8 cellular contexts compared by ENCODE assay signal in the genomic region with DNA sequence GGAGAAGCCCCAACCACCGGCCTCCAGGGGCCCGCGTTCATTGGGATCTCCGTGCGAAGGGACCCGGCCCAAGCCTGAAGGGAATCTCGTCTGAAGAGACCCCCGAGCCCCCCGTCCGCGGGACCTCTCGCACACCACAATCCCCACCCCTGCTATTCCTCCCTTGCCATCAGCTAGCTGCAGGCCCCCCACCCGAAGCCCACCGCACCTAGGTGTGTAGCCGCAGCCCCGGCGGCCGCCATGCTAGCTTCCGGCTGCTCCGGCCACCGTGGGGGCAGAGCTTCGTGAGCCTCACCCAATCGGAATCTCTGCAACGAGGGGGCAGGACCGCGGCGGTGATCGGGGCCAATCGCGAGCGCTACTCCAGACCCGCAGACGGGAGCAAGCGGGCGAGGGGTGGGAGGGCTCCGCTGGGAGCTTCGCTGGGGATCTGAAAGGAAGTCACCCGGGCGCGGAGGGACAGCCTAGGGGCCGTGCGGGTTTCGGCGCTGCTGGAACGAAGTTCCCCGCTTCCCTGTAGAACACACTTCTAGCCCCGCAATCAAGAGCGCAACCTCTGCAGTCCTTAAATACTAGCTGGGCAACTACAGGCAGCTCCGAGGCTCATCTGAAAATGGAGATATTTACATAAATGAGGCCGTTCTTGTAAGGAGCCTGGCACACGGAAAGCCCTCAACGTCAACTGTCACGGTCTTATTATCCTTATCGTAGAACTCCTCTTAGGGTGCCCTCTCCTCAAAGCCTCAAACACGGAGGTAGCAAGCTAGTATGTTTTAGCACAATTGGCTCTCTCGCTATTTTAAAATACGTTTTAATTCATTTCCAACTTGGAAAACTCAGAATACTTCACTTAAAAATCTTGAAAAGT. TPM values are rescaled to one million over a fixed set of nuclear protein-coding genes. Genes with fewer than 3 reads are reported as not detected.
DNase-seq lines count a peak whose midpoint lies in the region; ATAC-seq and TF ChIP-seq lines count a peak whose summit lies in the region.

Gene PIGS, minus strand, starts transcription at position 270 of the 868 bp plus-strand sequence. Its CDS starts 28 bp downstream, at position 242.

- H3F3A ChIP-seq in GM23248 (ENCODE audit: insufficient read depth) = no peaks in the 10 kb centered on the region

- no peaks in the 10 kb centered on the region for H3K9me2 ChIP-seq in GM23248 (ENCODE audit: insufficient read depth)

- H3K4me3 ChIP-seq in DND-41 (ENCODE audit: low read depth in 1 of 2, low read length in 2 of 2) (peak within 1 kb of the TSS; percentile 93 to 100), GM23248 (peak within 1 kb of the TSS; percentile 80), fibroblast of lung (replicated peaks in 1 of 4; ENCODE audit: control extremely low read depth in 1 of 4, insufficient read depth in 1 of 4, low read depth in 3 of 4, low read length in 4 of 4) (peak within 1 kb of the TSS; percentile 80 to 94 (median 89))
- H3K4me3 ChIP-seq in naive thymus-derived CD4-positive, alpha-beta T cell (ENCODE audit: low read length) = peak within 1 kb of the TSS; percentile 78

- H3K9me3 ChIP-seq in DND-41 (ENCODE audit: insufficient read depth, low read length, severe bottlenecking) (no peaks in the 10 kb centered on the region), GM23248 (ENCODE audit: low read depth) (no peaks in the 10 kb centered on the region), fibroblast of lung (ENCODE audit: control insufficient read depth, insufficient read depth, low read depth, low read length) (no peaks in the 10 kb centered on the region)
- H3K9me3 ChIP-seq in naive thymus-derived CD4-positive, alpha-beta T cell (ENCODE audit: control insufficient read depth in 2 of 3, low read length in 3 of 3) = no peaks in the 10 kb centered on the region

- TF ChIP-seq CTCF in DND-41 (IDR thresholded peaks at IDR 0.05; ENCODE audit: borderline replicate concordance, extremely low read depth, low read length, poor library complexity, severe bottlenecking) = no peak
- no peak for TF ChIP-seq CTCF in RWPE1 (conservative IDR thresholded peaks at IDR 0.05; ENCODE audit: low read depth)
- TF ChIP-seq CTCF in fibroblast of lung (conservative IDR thresholded peaks at IDR 0.05 in 1 of 2, IDR thresholded peaks at IDR 0.05 in 1 of 2; ENCODE audit: low read depth in 1 of 2, low read length in 2 of 2) = no peak

- H3K27ac ChIP-seq in DND-41 (ENCODE audit: low read length) (peak within 1 kb of the TSS; percentile 84), GM23248 (0 out of 2 replicates have a peak within 1 kb of the TSS, but pooled peaks have one; percentile 3), RWPE1 (peak within 1 kb of the TSS; percentile 73), fibroblast of lung (ENCODE audit: insufficient read depth, low read length) (peak within 1 kb of the TSS; percentile 59)
- peak within 1 kb of the TSS; percentile 90 for H3K27ac ChIP-seq in naive thymus-derived CD4-positive, alpha-beta T cell (ENCODE audit: low read depth, low read length)

- in situ Hi-C loops in GM23248 (cut with MboI) = no loop called here

- H3K27me3 ChIP-seq in DND-41 (ENCODE audit: insufficient read depth, low read length, poor library complexity) = no peaks in the 10 kb centered on the region
- H3K27me3 ChIP-seq in GM23248 (replicated peaks; ENCODE audit: insufficient read depth) = no peaks in the 10 kb centered on the region
- H3K27me3 ChIP-seq in fibroblast of lung (ENCODE audit: control insufficient read depth, insufficient read depth, low read length) = no peaks in the 10 kb centered on the region
- no peaks in the 10 kb centered on the region for H3K27me3 ChIP-seq in naive thymus-derived CD4-positive, alpha-beta T cell (ENCODE audit: control insufficient read depth in 2 of 2, insufficient read depth in 2 of 2, low read length in 2 of 2)

- H3K36me3 Mint-ChIP-seq in activated T-helper 17 cell treated with anti-CD3 and anti-CD28 coated beads, Interleukin-2, amount 50 U/mL, for 72 hours (ENCODE audit: low read depth) = peaks cover 76% of the 10 kb centered on the region
- peaks cover 0 to 37% (median 8%) of the 10 kb centered on the region in 5 donors for H3K36me3 Mint-ChIP-seq in naive thymus-derived CD4-positive, alpha-beta T cell
- peaks cover 22% of the 10 kb centered on the region for H3K36me3 Mint-ChIP-seq in stimulated activated memory B cell treated with anti-CD40 and anti-IgM and Interleukin-4, amounts not matched to agents 10 μg/mL and 1 μg/mL and 100 μg/mL, for 72 hours

- peaks cover 21% of the 10 kb centered on the region for H3K36me3 ChIP-seq in DND-41 (ENCODE audit: insufficient read depth, low read length)
- no peaks in the 10 kb centered on the region for H3K36me3 ChIP-seq in GM23248 (ENCODE audit: low read depth)
- H3K36me3 ChIP-seq in fibroblast of lung (ENCODE audit: control insufficient read depth, insufficient read depth, low read length) = peaks cover 5% of the 10 kb centered on the region
- peaks cover 0 to 24% (median 0%) of the 10 kb centered on the region in 3 experiments for H3K36me3 ChIP-seq in naive thymus-derived CD4-positive, alpha-beta T cell (ENCODE audit: control insufficient read depth in 2 of 3, insufficient read depth in 3 of 3, low read length in 3 of 3)

- POLR2A ChIA-PET in RWPE1 (lab: Yijun Ruan, JAX; ENCODE audit: low non-redundant PET) = interaction anchor here (0.6 to 0.7 kb wide), 3 partner anchors 13 to 613 kb away, joined by 3 to 6 read pairs (median 3); no protein-coding TSS in a partner anchor
- POLR2A ChIA-PET in naive thymus-derived CD4-positive, alpha-beta T cell (lab: Charles Lee) = interaction anchor here (0.5 to 12.2 kb wide), 18 partner anchors 9 to 723 kb away, joined by 3 to 172 read pairs (median 4); partner anchors contain the start of genes BLTP2, NUFIP2, PROCA1 and SPAG5

- H3K79me2 ChIP-seq in DND-41 (ENCODE audit: insufficient read depth, low read length) (peaks cover 45% of the 10 kb centered on the region), GM23248 (ENCODE audit: insufficient read depth) (peaks cover 43% of the 10 kb centered on the region), fibroblast of lung (ENCODE audit: control insufficient read depth, insufficient read depth, low read length) (peaks cover 12% of the 10 kb centered on the region)

- H3K27me3 Mint-ChIP-seq in activated T-helper 17 cell treated with anti-CD3 and anti-CD28 coated beads, Interleukin-2, amount 50 U/mL, for 72 hours = no peaks in the 10 kb centered on the region
- no peaks in the 10 kb centered on the region for H3K27me3 Mint-ChIP-seq in naive thymus-derived CD4-positive, alpha-beta T cell
- no peaks in the 10 kb centered on the region for H3K27me3 Mint-ChIP-seq in stimulated activated memory B cell treated with anti-CD40 and anti-IgM and Interleukin-4, amounts not matched to agents 10 μg/mL and 1 μg/mL and 100 μg/mL, for 72 hours

- 1% methylated on average over 48 to 51 of the region's 57 CpGs for WGBS in GM23248 (ENCODE audit: low coverage in 1 of 2, low lambda C conversion rate in 2 of 2, missing lambda C conversion rate in 2 of 2), 2 experiments

- CTCF ChIA-PET in RWPE1 (lab: Yijun Ruan, JAX) = interaction anchor here (0.6 to 1.1 kb wide), 2 partner anchors 23 to 668 kb away, joined by 3 to 4 read pairs; no protein-coding TSS in a partner anchor
- CTCF ChIA-PET in naive thymus-derived CD4-positive, alpha-beta T cell (lab: Charles Lee) = interaction anchor here (0.6 to 1.4 kb wide), 6 partner anchors 18 to 1280 kb away, joined by 3 to 8 read pairs (median 4); partner anchors contain the start of gene UNC119

- H4K20me1 ChIP-seq in DND-41 (ENCODE audit: insufficient read depth, low read length) (no peaks in the 10 kb centered on the region; the same call in 1 of the 2 replicates), GM23248 (ENCODE audit: insufficient read depth) (no peaks in the 10 kb centered on the region), fibroblast of lung (ENCODE audit: control insufficient read depth, extremely low read depth, insufficient read depth, low read length) (no peaks in the 10 kb centered on the region)

- intact Hi-C loops in naive thymus-derived CD4-positive, alpha-beta T cell (cut with micrococcal nuclease) = loop anchor here (1.0 to 10.0 kb wide), 6 partner anchors 8 to 237 kb away; partner anchors contain the start of genes SPAG5 (in 2 of the 2), UNC119 (in 2 of the 2), IFT20 (in 1 of the 2) and RPL23A (in 1 of the 2)

- peak within 1 kb of the TSS; percentile 96 for H2AFZ ChIP-seq in DND-41 (ENCODE audit: low read depth, low read length)
- H2AFZ ChIP-seq in GM23248 = peak within 1 kb of the TSS; percentile 94
- H2AFZ ChIP-seq in fibroblast of lung (ENCODE audit: low read length) = peak within 1 kb of the TSS; percentile 69

- H3K9ac ChIP-seq in DND-41 (ENCODE audit: low read depth, low read length) (peak within 1 kb of the TSS; percentile 81), GM23248 (peak within 1 kb of the TSS; percentile 83), fibroblast of lung (ENCODE audit: insufficient read depth, low read length) (peak within 1 kb of the TSS; percentile 83)

- H3K27ac Mint-ChIP-seq in activated T-helper 17 cell treated with anti-CD3 and anti-CD28 coated beads, Interleukin-2, amount 50 U/mL, for 72 hours = peak within 1 kb of the TSS; percentile 96
- peak within 1 kb of the TSS; percentile 84 to 97 (median 93) for H3K27ac Mint-ChIP-seq in naive thymus-derived CD4-positive, alpha-beta T cell
- peak within 1 kb of the TSS; percentile 81 for H3K27ac Mint-ChIP-seq in stimulated activated memory B cell treated with anti-CD40 and anti-IgM and Interleukin-4, amounts not matched to agents 10 μg/mL and 1 μg/mL and 100 μg/mL, for 72 hours

- peak; percentile 99 for ATAC-seq in DND-41 (ENCODE audit: insufficient read depth, low read depth)
- peak; percentile 98 for ATAC-seq in activated T-helper 17 cell treated with anti-CD3 and anti-CD28 coated beads, Interleukin-2, amount 50 U/mL, for 72 hours (replicated peaks)
- peak; percentile 99 for ATAC-seq in naive thymus-derived CD4-positive, alpha-beta T cell
- ATAC-seq in stimulated activated memory B cell treated with anti-CD40 and anti-IgM and Interleukin-4, amounts not matched to agents 10 μg/mL and 1 μg/mL and 100 μg/mL, for 72 hours = peak; percentile 98

- H3K4me1 ChIP-seq in DND-41 (ENCODE audit: insufficient read depth, low read length) (peaks cover 40% of the 10 kb centered on the region), GM23248 (ENCODE audit: insufficient read depth) (peaks cover 14% of the 10 kb centered on the region; the same call in 1 of the 2 replicates), fibroblast of lung (ENCODE audit: control insufficient read depth, extremely low read depth, insufficient read depth, low read length) (no peaks in the 10 kb centered on the region)
- peaks cover 28 to 31% of the 10 kb centered on the region in 2 donors for H3K4me1 ChIP-seq in naive thymus-derived CD4-positive, alpha-beta T cell (ENCODE audit: control insufficient read depth in 2 of 2, insufficient read depth in 2 of 2, low read length in 2 of 2)

- peak within 1 kb of the TSS; percentile 97 for H3K4me3 Mint-ChIP-seq in activated T-helper 17 cell treated with anti-CD3 and anti-CD28 coated beads, Interleukin-2, amount 50 U/mL, for 72 hours
- peak within 1 kb of the TSS; percentile 93 to 99 (median 96) for H3K4me3 Mint-ChIP-seq in naive thymus-derived CD4-positive, alpha-beta T cell
- peak within 1 kb of the TSS; percentile 96 for H3K4me3 Mint-ChIP-seq in stimulated activated memory B cell treated with anti-CD40 and anti-IgM and Interleukin-4, amounts not matched to agents 10 μg/mL and 1 μg/mL and 100 μg/mL, for 72 hours

- H3K9me3 Mint-ChIP-seq in activated T-helper 17 cell treated with anti-CD3 and anti-CD28 coated beads, Interleukin-2, amount 50 U/mL, for 72 hours = no peaks in the 10 kb centered on the region
- H3K9me3 Mint-ChIP-seq in naive thymus-derived CD4-positive, alpha-beta T cell = no peaks in the 10 kb centered on the region
- H3K9me3 Mint-ChIP-seq in stimulated activated memory B cell treated with anti-CD40 and anti-IgM and Interleukin-4, amounts not matched to agents 10 μg/mL and 1 μg/mL and 100 μg/mL, for 72 hours = no peaks in the 10 kb centered on the region

- peak; percentile 95 for DNase-seq in DND-41
- DNase-seq in GM23248 = peak; percentile 97
- DNase-seq in LHCN-M2 (ENCODE audit: low read depth) = peak; percentile 87
- DNase-seq in RWPE1 (ENCODE audit: low spot score) = peak; percentile 97
- peak; percentile 87 to 88 for DNase-seq in fibroblast of lung (ENCODE audit: low read depth in 2 of 2)
- DNase-seq in naive thymus-derived CD4-positive, alpha-beta T cell = peak; percentile 72 to 93 (median 84)

- H3K4me2 ChIP-seq in DND-41 (ENCODE audit: insufficient read depth, low read length) = peak within 1 kb of the TSS; percentile 99
- peak within 1 kb of the TSS; percentile 94 for H3K4me2 ChIP-seq in GM23248 (ENCODE audit: unreplicated experiment)
- peak within 1 kb of the TSS; percentile 96 for H3K4me2 ChIP-seq in fibroblast of lung (ENCODE audit: extremely low read depth, insufficient read depth, low read length)

- H3K4me1 Mint-ChIP-seq in activated T-helper 17 cell treated with anti-CD3 and anti-CD28 coated beads, Interleukin-2, amount 50 U/mL, for 72 hours = peaks cover 39% of the 10 kb centered on the region
- H3K4me1 Mint-ChIP-seq in naive thymus-derived CD4-positive, alpha-beta T cell = peaks cover 49 to 76% (median 68%) of the 10 kb centered on the region in 7 donors
- peaks cover 59% of the 10 kb centered on the region for H3K4me1 Mint-ChIP-seq in stimulated activated memory B cell treated with anti-CD40 and anti-IgM and Interleukin-4, amounts not matched to agents 10 μg/mL and 1 μg/mL and 100 μg/mL, for 72 hours

RNA-seq across cellular contexts. Expression of gene PIGS, which starts in this region (rescaled TPM):
- 57.8 and 76.0 TPM in 2 replicates for total RNA-seq in GM23248 (2014; rRNA removed; shearing (Covaris generic))
- polyA plus RNA-seq in GM23248 (2016; fragmentation: Nextera tagmentation; extraction: Ambion mirVana) (68.8 and 72.7 TPM in 2 replicates), fibroblast of lung (59.9 and 68.4 TPM in 2 replicates)
- total RNA-seq in LHCN-M2 (2014; rRNA removed) (45.2 and 65.0 TPM in 2 replicates), fibroblast of lung (32.6 and 53.7 TPM in 2 replicates)
- polyA plus RNA-seq in LHCN-M2 (2012) = 67.4 TPM
- total RNA-seq in activated T-helper 17 cell treated with anti-CD3 and anti-CD28 coated beads, Interleukin-2, amount 50 U/mL, for 72 hours = 10 to 100 TPM; 33.2 to 38.9 TPM
- polyA plus RNA-seq in fibroblast of lung (2012) = 58.8 and 77.4 TPM in 2 replicates
- polyA minus RNA-seq in fibroblast of lung (ENCODE audit: low replicate concordance) = 126 and 153 TPM in 2 replicates
- 10 to 100 TPM; 58.5 to 71.2 (median 62.4) TPM for total RNA-seq in naive thymus-derived CD4-positive, alpha-beta T cell
- 10 to 100 TPM; 46.6 to 53.5 TPM for polyA plus RNA-seq in naive thymus-derived CD4-positive, alpha-beta T cell

Comparison
In these comparisons a context has a peak if more than half of its experiments do, and no peak if none do; other contexts are left out.
1. Peak in every context shown above with its lines: DNase-seq, ATAC-seq, H3K4me3 ChIP-seq and H3K27ac ChIP-seq.
2. H3K27ac ChIP-seq: peak in every context shown above with its lines; median percentile 90 in naive thymus-derived CD4-positive, alpha-beta T cell; 84 in DND-41; 73 in RWPE1; 59 in fibroblast of lung; 3 in GM23248.